1 cellular context compared by ENCODE assay signal in genomic region chr3:122776675-122777074, GRCh38.
TF ChIP-seq lines count a peak whose summit lies in the region.

No MANE protein-coding gene starts in this region.

TF ChIP-seq in GM23338, 12 proteins besides CTCF, POLR2A, EP300 and RAD21 (continued from another document):
- no peak for TF ChIP-seq ETS1 (IDR thresholded peaks at IDR 0.05)
- TF ChIP-seq JUNB (IDR thresholded peaks at IDR 0.05; ENCODE audit: unreplicated experiment): no peak
- TF ChIP-seq POLR2AphosphoS5 (IDR thresholded peaks at IDR 0.05; ENCODE audit: low read depth): no peak
- TF ChIP-seq REST (IDR thresholded peaks at IDR 0.05; ENCODE audit: unreplicated experiment): no peak
- TF ChIP-seq ZNF331 (CRISPR knock-in tag; IDR thresholded peaks at IDR 0.05; ENCODE audit: low read depth): no peak
- TF ChIP-seq EZH2 (IDR thresholded peaks at IDR 0.05; ENCODE audit: low read depth, unreplicated experiment): no peak
- TF ChIP-seq EZH2phosphoT487 (IDR thresholded peaks at IDR 0.05; ENCODE audit: unreplicated experiment): no peak
- TF ChIP-seq ZNF114 (CRISPR knock-in tag; IDR thresholded peaks at IDR 0.05): no peak
TF ChIP-seq in GM23338: peak in this region for 0.
